Comparison of ENCODE assay signal across 17 cellular contexts in genomic region chr5:57531333-57531732, GRCh38.
DNase-seq lines count a peak whose midpoint lies in the region; ATAC-seq and TF ChIP-seq lines count a peak whose summit lies in the region.
"Had no signal": no experiment of that assay in that cellular context is flagged by ENCODE, and none has a peak within 500 bp of the region (broad histone marks: within the 10 kb centered on the region; RNA-seq: fewer than 3 reads in every experiment).

No MANE protein-coding gene starts in this region.

- ATAC-seq in GM18511 (IDR thresholded peaks at IDR 0.05; ENCODE audit: unreplicated experiment) = peak; percentile 71
- ATAC-seq in GM19395 (IDR thresholded peaks at IDR 0.05; ENCODE audit: unreplicated experiment) = peak; percentile 64
- ATAC-seq in HG03159 (IDR thresholded peaks at IDR 0.05; ENCODE audit: unreplicated experiment) = peak; percentile 59
- no peak for ATAC-seq in HG02759 (IDR thresholded peaks at IDR 0.05; ENCODE audit: unreplicated experiment)
- no peak for ATAC-seq in SK-N-SH treated with all-trans-retinoic acid at 6 μM for 48 hours
- ATAC-seq: Right ventricle myocardium inferior had no signal

- DNase-seq in RPMI8226 (peak; percentile 75), 8988T (no peak), DMS79 treated with DMSO at 0.1 percent for 48 hours (lab: John Stamatoyannopoulos, UW) (no peak)
- DNase-seq: ACHN; Calu3; CD4-positive, alpha-beta T cell; DND-41; GF-D8; H9; IMR-90; NCI-H1048 had no signal

TF ChIP-seq in SK-N-SH treated with all-trans-retinoic acid at 6 μM for 48 hours, 23 proteins besides CTCF, POLR2A, EP300 and RAD21:
- no peak for TF ChIP-seq POU6F1 (CRISPR knock-in tag; IDR thresholded peaks at IDR 0.05; ENCODE audit: borderline replicate concordance, low read depth)
- TF ChIP-seq ZFP30 (CRISPR knock-in tag; IDR thresholded peaks at IDR 0.05) = no peak
- no peak for TF ChIP-seq ESRRG (CRISPR knock-in tag; IDR thresholded peaks at IDR 0.05)
- TF ChIP-seq ISL1 (CRISPR knock-in tag; IDR thresholded peaks at IDR 0.05) = no peak
- no peak for TF ChIP-seq RARB (CRISPR knock-in tag; IDR thresholded peaks at IDR 0.05)
- no peak for TF ChIP-seq CREB5 (CRISPR knock-in tag; IDR thresholded peaks at IDR 0.05; ENCODE audit: low read depth)
- TF ChIP-seq BACH2 (CRISPR knock-in tag; IDR thresholded peaks at IDR 0.05; ENCODE audit: borderline replicate concordance) = no peak
- TF ChIP-seq ZNF565 (CRISPR knock-in tag; conservative IDR thresholded peaks at IDR 0.05; ENCODE audit: low read depth) = no peak
- no peak for TF ChIP-seq ZC3H10 (CRISPR knock-in tag; IDR thresholded peaks at IDR 0.05)
- TF ChIP-seq TCF4 (CRISPR knock-in tag; IDR thresholded peaks at IDR 0.05; ENCODE audit: borderline replicate concordance) = no peak
- TF ChIP-seq SNAI2 (CRISPR knock-in tag; IDR thresholded peaks at IDR 0.05) = no peak
- no peak for TF ChIP-seq ZNF8 (CRISPR knock-in tag; IDR thresholded peaks at IDR 0.05)
- TF ChIP-seq PPARA (CRISPR knock-in tag; IDR thresholded peaks at IDR 0.05; ENCODE audit: borderline replicate concordance) = no peak
- TF ChIP-seq ZFP3 (CRISPR knock-in tag; IDR thresholded peaks at IDR 0.05) = no peak
- no peak for TF ChIP-seq CSRNP3 (CRISPR knock-in tag; IDR thresholded peaks at IDR 0.05)
- TF ChIP-seq OSR1 (CRISPR knock-in tag; IDR thresholded peaks at IDR 0.05) = no peak
- TF ChIP-seq ARNTL (CRISPR knock-in tag; IDR thresholded peaks at IDR 0.05; ENCODE audit: borderline replicate concordance, low read depth) = no peak
- no peak for TF ChIP-seq ZNF70 (CRISPR knock-in tag; IDR thresholded peaks at IDR 0.05)
- TF ChIP-seq PATZ1 (CRISPR knock-in tag; IDR thresholded peaks at IDR 0.05; ENCODE audit: borderline replicate concordance) = no peak
TF ChIP-seq in SK-N-SH treated with all-trans-retinoic acid at 6 μM for 48 hours: peak in this region for 0.

Comparison
In these comparisons a context has a peak if more than half of its experiments do, and no peak if none do; other contexts are left out.
1. ATAC-seq: peak in GM18511 (single experiment), GM19395 (single experiment) and HG03159 (single experiment); none in HG02759 (single experiment) and SK-N-SH treated with all-trans-retinoic acid at 6 μM for 48 hours (single experiment).